16 cellular contexts compared by ENCODE assay signal in genomic region chr15:39248204-39248603, GRCh38.
DNase-seq lines count a peak whose midpoint lies in the region; ATAC-seq, FAIRE-seq and TF ChIP-seq lines count a peak whose summit lies in the region.
"Had no signal": no experiment of that assay in that cellular context is flagged by ENCODE, and none has a peak within 500 bp of the region (broad histone marks: within the 10 kb centered on the region; RNA-seq: fewer than 3 reads in every experiment).

No MANE protein-coding gene starts in this region.

- no peaks in the 10 kb centered on the region for H3K79me2 ChIP-seq in HepG2 (ENCODE audit: insufficient read depth, low read length)

- H2AK5ac ChIP-seq in IMR-90 (ENCODE audit: low read depth, low read length) = peak overlapping the region; percentile 76

- peak overlapping the region; percentile 85 for H4K5ac ChIP-seq in IMR-90 (ENCODE audit: low read depth, low read length)

- no peak for TF ChIP-seq CTCF in IMR-90 (conservative IDR thresholded peaks at IDR 0.05; ENCODE audit: low read depth, low read length)
- TF ChIP-seq CTCF in HepG2 (CRISPR knock-in tag; IDR thresholded peaks at IDR 0.05) = no peak
- no peak for TF ChIP-seq CTCF in GM10248 (IDR thresholded peaks at IDR 0.05; ENCODE audit: control extremely low read depth, extremely low read depth, low read depth, missing control alignments)

- H2BK5ac ChIP-seq in IMR-90 (ENCODE audit: low read depth, low read length, poor library complexity, severe bottlenecking) = peak overlapping the region; percentile 92

- H3K4me3 ChIP-seq in IMR-90 (ENCODE audit: insufficient read depth, low read depth, low read length) = no peak overlapping the region
- no peak overlapping the region for H3K4me3 ChIP-seq in HepG2 (replicated peaks in 1 of 3; ENCODE audit: insufficient read depth in 1 of 3, low read depth in 2 of 3, low read length in 3 of 3)
- H3K4me3 ChIP-seq: gastrocnemius medialis, psoas muscle had no signal

- peak overlapping the region; percentile 96 for H2BK120ac ChIP-seq in IMR-90 (ENCODE audit: low read depth, low read length)

- H2BK20ac ChIP-seq in IMR-90 (ENCODE audit: low read depth, low read length) = peak overlapping the region; percentile 98

- FAIRE-seq in HepG2 (lab: Jason Lieb, UNC) = no peak

- peaks cover 13% of the 10 kb centered on the region; the same call in 1 of the 2 replicates for H3K9me1 ChIP-seq in IMR-90 (ENCODE audit: insufficient read depth, low read length)

- H3K36me3 ChIP-seq in IMR-90 (ENCODE audit: control insufficient read depth, insufficient read depth, low read length) (no peaks in the 10 kb centered on the region), HepG2 (replicated peaks in 1 of 2; ENCODE audit: control insufficient read depth in 1 of 2, insufficient read depth in 2 of 2, low read length in 2 of 2) (no peaks in the 10 kb centered on the region)
- H3K36me3 ChIP-seq: gastrocnemius medialis had no signal

- H4K20me1 ChIP-seq in IMR-90 (ENCODE audit: insufficient read depth, low read length) (no peaks in the 10 kb centered on the region), HepG2 (ENCODE audit: insufficient read depth, low read length) (no peaks in the 10 kb centered on the region)

- TF ChIP-seq RAD21 in IMR-90 (IDR thresholded peaks at IDR 0.05; ENCODE audit: low read length) (0 out of 2 replicates have a peak, but pooled peaks have one; percentile 16), HepG2 (CRISPR knock-in tag; IDR thresholded peaks at IDR 0.05) (no peak)

- H3K9ac ChIP-seq in IMR-90 (ENCODE audit: low read depth, low read length) = peak overlapping the region; percentile 35; the same call in 1 of the 2 replicates
- no peak overlapping the region for H3K9ac ChIP-seq in HepG2 (ENCODE audit: insufficient read depth, low read depth, low read length)

- BruUV-seq in IMR-90 (replicated peaks; lab: Mats Ljungman, UMichigan) = no TSS peak
- no TSS peak for BruUV-seq in HepG2 (replicated peaks; lab: Mats Ljungman, UMichigan)

- H3K18ac ChIP-seq in IMR-90 (ENCODE audit: low read depth, low read length) = peak overlapping the region; percentile 91; the same call in 1 of the 2 replicates

- POLR2A ChIA-PET in IMR-90 (lab: Charles Lee; ENCODE audit: unreplicated experiment) (no interaction called here), HepG2 (lab: Yijun Ruan, JAX) (no interaction called here), GM10248 (lab: Yijun Ruan, JAX) (no interaction called here)

- in situ Hi-C loops in IMR-90 (cut with MboI; ENCODE audit: low sequenced_read_pairs) (no loop called here), HepG2 (cut with HindIII; ENCODE audit: extremely low pct_ligation_motif_present, low pct_unique_long_range_greater_than_20kb) (no loop called here)

- dilution Hi-C loops in IMR-90 (cut with HindIII; ENCODE audit: low sequenced_read_pairs, unreplicated experiment) = no loop called here

- H3K4me1 ChIP-seq in IMR-90 (ENCODE audit: control insufficient read depth, insufficient read depth, low read length) (peaks cover 16% of the 10 kb centered on the region), HepG2 (ENCODE audit: insufficient read depth, low read length) (peaks cover 15% of the 10 kb centered on the region)
- H3K4me1 ChIP-seq: gastrocnemius medialis, psoas muscle had no signal

- CTCF ChIA-PET in IMR-90 (lab: Yijun Ruan, JAX) = no interaction called here
- CTCF ChIA-PET in HepG2 (lab: Yijun Ruan, JAX; ENCODE audit: low intra/inter-chr PET ratio, low total read pairs) = no interaction called here
- CTCF ChIA-PET in GM10248 (lab: Yijun Ruan, JAX) = no interaction called here

- TF ChIP-seq POLR2A in IMR-90 (IDR thresholded peaks at IDR 0.05; ENCODE audit: low read depth, low read length) (no peak), HepG2 (IDR thresholded peaks at IDR 0.05; ENCODE audit: insufficient read depth in 1 of 2, low read depth in 2 of 2, low read length in 2 of 2) (no peak)

- H3K14ac ChIP-seq in IMR-90 (replicated peaks; ENCODE audit: low read depth, low read length) = peak overlapping the region; percentile 97

- DNase-seq in AG20443 (ENCODE audit: low spot score) = peak; percentile 74
- DNase-seq in IMR-90 = peak; percentile 88
- peak; percentile 88 to 99 for DNase-seq in dermis microvascular lymphatic vessel endothelial cell (ENCODE audit: low read depth in 2 of 2)
- peak; percentile 47 for DNase-seq in HepG2 (ENCODE audit: low spot score)
- DNase-seq in GM10248 (ENCODE audit: extremely low spot score) = no peak
- DNase-seq in NCI-H510A treated with DMSO at 0.1 percent for 48 hours (lab: John Stamatoyannopoulos, UW) = no peak
- no peak for DNase-seq in GF-D8 (lab: John Stamatoyannopoulos, UW)
- no peak for DNase-seq in Kasumi-1 (lab: John Stamatoyannopoulos, UW)
- DNase-seq: activated CD4-positive, alpha-beta T cell treated with anti-CD3 and anti-CD28 coated beads for 1 hour; activated T-cell treated with anti-CD3 and anti-CD28 coated beads, Interleukin-2, amount 50 U/mL, for 72 hours; C1 segment of cervical spinal cord; gastrocnemius medialis; GOT3; psoas muscle; SIG-M5; trophoblast cell had no signal

- peak overlapping the region; percentile 97 for H3K23ac ChIP-seq in IMR-90 (ENCODE audit: low read depth, low read length)

- peak overlapping the region; percentile 62; the same call in 2 of the 3 replicates for H2BK15ac ChIP-seq in IMR-90 (ENCODE audit: low read depth, low read length)

- intact Hi-C loops in IMR-90 (cut with micrococcal nuclease) (no loop called here), HepG2 (cut with micrococcal nuclease; ENCODE audit: unreplicated experiment) (no loop called here)

- H3K4me2 ChIP-seq in IMR-90 (ENCODE audit: low read depth, low read length) (peak overlapping the region; percentile 56; the same call in 1 of the 2 replicates), HepG2 (ENCODE audit: low read depth, low read length) (0 out of 2 replicates have a peak overlapping the region, but pooled peaks have one; percentile 6)

- H3K56ac ChIP-seq in IMR-90 (ENCODE audit: extremely low read depth, insufficient read depth, low read length) = peak overlapping the region; percentile 82

- peaks cover 0 to 11% of the 10 kb centered on the region in 2 experiments; a peak in 2 of 4 replicates for H3K79me1 ChIP-seq in IMR-90 (ENCODE audit: low read depth in 1 of 2, low read length in 2 of 2)

- 0% methylated on average over 1 of the region's 4 CpGs; no CpG with 5 or more reads in 1 of the 2 experiments for WGBS in IMR-90 (ENCODE audit: extremely low coverage in 2 of 2, insufficient read length in 1 of 2), 2 experiments
- 36% methylated on average over 4 of the region's 4 CpGs for WGBS in HepG2 (ENCODE audit: low lambda C conversion rate)

- H3K27me3 ChIP-seq in IMR-90 (ENCODE audit: control insufficient read depth, insufficient read depth, low read length) (no peaks in the 10 kb centered on the region), HepG2 (ENCODE audit: control insufficient read depth in 1 of 2, insufficient read depth in 2 of 2, low read length in 2 of 2) (no peaks in the 10 kb centered on the region)
- H3K27me3 ChIP-seq: gastrocnemius medialis had no signal

- H2AFZ ChIP-seq in IMR-90 (replicated peaks; ENCODE audit: low read length, poor library complexity) = peak overlapping the region; percentile 4
- H2AFZ ChIP-seq in HepG2 (ENCODE audit: low read length) = no peak overlapping the region

- H3K27ac ChIP-seq in IMR-90 (ENCODE audit: insufficient read depth, low read length) (peak overlapping the region; percentile 85), HepG2 (ENCODE audit: extremely low read length, insufficient read depth, low read length) (no peak overlapping the region)
- H3K27ac ChIP-seq: gastrocnemius medialis, psoas muscle had no signal

- H4K91ac ChIP-seq in IMR-90 (ENCODE audit: insufficient read depth, low read depth, low read length) = peak overlapping the region; percentile 88

- H4K8ac ChIP-seq in IMR-90 (ENCODE audit: low read depth in 2 of 2, low read length in 2 of 2) = peak overlapping the region; percentile 48 to 86

- ATAC-seq in IMR-90 (ENCODE audit: low read depth) (peak; percentile 68), HepG2 (no peak; the same call in 2 of the 3 replicates)
- ATAC-seq: activated T-cell treated with anti-CD3 and anti-CD28 coated beads, Interleukin-2, amount 50 U/mL, for 72 hours; gastrocnemius medialis; psoas muscle had no signal

- no peak overlapping the region for H2AK9ac ChIP-seq in IMR-90 (replicated peaks; ENCODE audit: low read depth, low read length, poor library complexity)

- H3K9me3 ChIP-seq in IMR-90 (ENCODE audit: control insufficient read depth, insufficient read depth, low read length) (no peaks in the 10 kb centered on the region), HepG2 (ENCODE audit: low read length) (no peaks in the 10 kb centered on the region)
- H3K9me3 ChIP-seq: gastrocnemius medialis, psoas muscle had no signal

- peak overlapping the region; percentile 95 for H3K4ac ChIP-seq in IMR-90 (ENCODE audit: low read depth, low read length)

- TF ChIP-seq EP300 in HepG2 (IDR thresholded peaks at IDR 0.05; ENCODE audit: low read depth in 2 of 2, low read length in 2 of 2) (no peak), HepG2 (CRISPR knock-in tag; IDR thresholded peaks at IDR 0.05; ENCODE audit: borderline replicate concordance) (no peak)

TF ChIP-seq in IMR-90, 13 proteins besides CTCF, POLR2A, EP300 and RAD21:
- peak; percentile 83 for TF ChIP-seq RCOR1 (IDR thresholded peaks at IDR 0.05; ENCODE audit: insufficient replicate concordance, low read length)
- no peak for TF ChIP-seq USF2 (IDR thresholded peaks at IDR 0.05; ENCODE audit: low read depth, low read length)
- TF ChIP-seq FOS (IDR thresholded peaks at IDR 0.05; ENCODE audit: low read depth, low read length) = peak; percentile 66

TF ChIP-seq in HepG2, 621 proteins besides CTCF, POLR2A, EP300 and RAD21 (continues in another document):
- TF ChIP-seq ZNF891 (CRISPR knock-in tag; IDR thresholded peaks at IDR 0.05) (no peak), JUND (CRISPR knock-in tag; IDR thresholded peaks at IDR 0.05) (no peak)

Comparison
In these comparisons a context has a peak if more than half of its experiments do, and no peak if none do; other contexts are left out.
1. DNase-seq: peak in AG20443 (single experiment), IMR-90 (single experiment), dermis microvascular lymphatic vessel endothelial cell (2 of 2) and HepG2 (single experiment); none in GM10248 (single experiment), NCI-H510A treated with DMSO at 0.1 percent for 48 hours (single experiment), GF-D8 (single experiment) and Kasumi-1 (0 of 2).